14 cellular contexts compared by ENCODE assay signal in genomic region chr19:38901683-38902082, GRCh38. TPM values are rescaled to one million over a fixed set of nuclear protein-coding genes. Genes with fewer than 3 reads are reported as not detected.
DNase-seq lines count a peak whose midpoint lies in the region; ATAC-seq and TF ChIP-seq lines count a peak whose summit lies in the region.
"Had no signal": no experiment of that assay in that cellular context is flagged by ENCODE, and none has a peak within 500 bp of the region (broad histone marks: within the 10 kb centered on the region; RNA-seq: fewer than 3 reads in every experiment).

No MANE protein-coding gene starts in this region.

- no peaks in the 10 kb centered on the region for H3K27me3 Mint-ChIP-seq in CD4-positive, alpha-beta memory T cell
- H3K27me3 Mint-ChIP-seq in GM23338 (ENCODE audit: insufficient read depth, low read depth, poor library complexity), result peaks cover 13% of the 10 kb centered on the region
- no peaks in the 10 kb centered on the region for H3K27me3 Mint-ChIP-seq in activated T-helper 2 cell treated with anti-CD3 and anti-CD28 coated beads, Interferon-gamma antibody, Interleukin-2, Interleukin-4, amounts not matched to agents 10 μg/mL and 5 μg/mL and 100 μg/mL, durations not matched to agents 14 hours and 24 hours and 36 hours (ENCODE audit: low read depth)
- no peaks in the 10 kb centered on the region for H3K27me3 Mint-ChIP-seq in naive thymus-derived CD8-positive, alpha-beta T cell

- H3K27ac ChIP-seq in CD4-positive, alpha-beta memory T cell (ENCODE audit: low read depth, low read length), result no peak overlapping the region
- H3K27ac ChIP-seq in GM23338 (ENCODE audit: low read depth) (no peak overlapping the region), gastrocnemius medialis (no peak overlapping the region)
- H3K27ac ChIP-seq: foreskin keratinocyte, RWPE1 had no signal

- no peaks in the 10 kb centered on the region for H3K27me3 ChIP-seq in CD4-positive, alpha-beta memory T cell (ENCODE audit: insufficient read depth, low read length)
- H3K27me3 ChIP-seq in GM23338 (ENCODE audit: insufficient read depth) (peaks cover 11% of the 10 kb centered on the region), gastrocnemius medialis (no peaks in the 10 kb centered on the region)
- H3K27me3 ChIP-seq: foreskin keratinocyte had no signal

- no peak overlapping the region for H2AFZ ChIP-seq in GM23338

- no peak for TF ChIP-seq CTCF in GM23338 (conservative IDR thresholded peaks at IDR 0.05; ENCODE audit: low read depth in 2 of 2)
- TF ChIP-seq CTCF in gastrocnemius medialis (IDR thresholded peaks at IDR 0.05 in 4 of 5, conservative IDR thresholded peaks at IDR 0.05 in 1 of 5), result no peak

- H3K9me3 ChIP-seq in CD4-positive, alpha-beta memory T cell (ENCODE audit: control insufficient read depth in 1 of 2, low read length in 2 of 2), result no peaks in the 10 kb centered on the region
- H3K9me3 ChIP-seq in gastrocnemius medialis, result no peaks in the 10 kb centered on the region
- H3K9me3 ChIP-seq: HAP-1 had no signal

- peaks cover 23% of the 10 kb centered on the region for H3K79me2 ChIP-seq in GM23338 (replicated peaks; ENCODE audit: insufficient read depth)

- H3K9me3 Mint-ChIP-seq in CD4-positive, alpha-beta memory T cell, result no peaks in the 10 kb centered on the region
- H3K9me3 Mint-ChIP-seq in GM23338, result peaks cover 3% of the 10 kb centered on the region; the same call in 1 of the 3 replicates
- no peaks in the 10 kb centered on the region for H3K9me3 Mint-ChIP-seq in activated T-helper 2 cell treated with anti-CD3 and anti-CD28 coated beads, Interferon-gamma antibody, Interleukin-2, Interleukin-4, amounts not matched to agents 10 μg/mL and 5 μg/mL and 100 μg/mL, durations not matched to agents 14 hours and 24 hours and 36 hours
- H3K9me3 Mint-ChIP-seq in naive thymus-derived CD8-positive, alpha-beta T cell, result no peaks in the 10 kb centered on the region

- CTCF ChIA-PET in CD4-positive, alpha-beta memory T cell (lab: Charles Lee; ENCODE audit: partially characterized antibody), result interaction anchor here (1.6 to 3.7 kb wide), 4 partner anchors 28 to 499 kb away, joined by 3 to 35 read pairs (median 9); partner anchors contain the start of genes FAM98C, MRPS12 and SARS2

- ATAC-seq in GM23338 (no peak), gastrocnemius medialis (no peak), left cardiac atrium (no peak)
- ATAC-seq in naive thymus-derived CD8-positive, alpha-beta T cell, result no peak
- ATAC-seq: foreskin keratinocyte had no signal

- H3K9me2 ChIP-seq in GM23338 (ENCODE audit: insufficient read depth), result no peaks in the 10 kb centered on the region

- in situ Hi-C loops in gastrocnemius medialis (cut with MboI; ENCODE audit: low sequenced_read_pairs in 4 of 4), result loop anchor here in 3 of 4 donors (10.0 to 25.0 kb wide), 2 partner anchors 67 to 164 kb away; partner anchors contain the start of genes CAPN12 (in 2 of the 3) and ECH1 (in 1 of the 3)

- no peaks in the 10 kb centered on the region for H4K20me1 ChIP-seq in GM23338 (replicated peaks; ENCODE audit: insufficient read depth)

- no peak overlapping the region for H3K4me2 ChIP-seq in GM23338

- POLR2A ChIA-PET in CD4-positive, alpha-beta memory T cell (lab: Charles Lee; ENCODE audit: partially characterized antibody), result interaction anchor here (0.6 to 2.4 kb wide), 3 partner anchors 23 to 71 kb away, joined by 3 to 15 read pairs (median 3); partner anchors contain the start of gene RINL
- POLR2A ChIA-PET in naive thymus-derived CD8-positive, alpha-beta T cell (lab: Charles Lee), result interaction anchor here (0.8 kb wide), 1 partner anchor 32 kb away, joined by 3 read pairs; no protein-coding TSS in a partner anchor

- H3K4me3 Mint-ChIP-seq in CD4-positive, alpha-beta memory T cell, result peak overlapping the region in 7 of 8 donors; percentile 13 to 94 (median 58)
- peak overlapping the region; percentile 51; the same call in 1 of the 3 replicates for H3K4me3 Mint-ChIP-seq in GM23338
- peak overlapping the region; percentile 65 for H3K4me3 Mint-ChIP-seq in activated T-helper 2 cell treated with anti-CD3 and anti-CD28 coated beads, Interferon-gamma antibody, Interleukin-2, Interleukin-4, amounts not matched to agents 10 μg/mL and 5 μg/mL and 100 μg/mL, durations not matched to agents 14 hours and 24 hours and 36 hours (ENCODE audit: low read depth)
- H3K4me3 Mint-ChIP-seq in naive thymus-derived CD8-positive, alpha-beta T cell, result peak overlapping the region in 8 of 10 donors; percentile 2 to 96 (median 47)

- peaks cover 17 to 58% (median 38%) of the 10 kb centered on the region in 4 donors for H3K4me1 Mint-ChIP-seq in CD4-positive, alpha-beta memory T cell
- H3K4me1 Mint-ChIP-seq in GM23338, result peaks cover 9% of the 10 kb centered on the region
- H3K4me1 Mint-ChIP-seq in activated T-helper 2 cell treated with anti-CD3 and anti-CD28 coated beads, Interferon-gamma antibody, Interleukin-2, Interleukin-4, amounts not matched to agents 10 μg/mL and 5 μg/mL and 100 μg/mL, durations not matched to agents 14 hours and 24 hours and 36 hours (ENCODE audit: low read depth), result peaks cover 15% of the 10 kb centered on the region
- H3K4me1 Mint-ChIP-seq in naive thymus-derived CD8-positive, alpha-beta T cell, result peaks cover 20 to 59% (median 46%) of the 10 kb centered on the region in 4 donors

- no peak overlapping the region for H3K4me3 ChIP-seq in CD4-positive, alpha-beta memory T cell (ENCODE audit: low read length in 2 of 2)
- H3K4me3 ChIP-seq in GM23338 (no peak overlapping the region), gastrocnemius medialis (no peak overlapping the region)

- no peak for TF ChIP-seq POLR2A in gastrocnemius medialis (IDR thresholded peaks at IDR 0.05)

- peaks cover 10% of the 10 kb centered on the region for H3K36me3 ChIP-seq in CD4-positive, alpha-beta memory T cell (ENCODE audit: insufficient read depth, low read length)
- no peaks in the 10 kb centered on the region; the same call in 1 of the 2 replicates for H3K36me3 ChIP-seq in GM23338 (ENCODE audit: insufficient read depth)
- peaks cover 0 to 21% of the 10 kb centered on the region in 2 donors for H3K36me3 ChIP-seq in gastrocnemius medialis

- H3K36me3 Mint-ChIP-seq in CD4-positive, alpha-beta memory T cell, result peaks cover 17 to 26% of the 10 kb centered on the region in 2 donors
- H3K36me3 Mint-ChIP-seq in GM23338 (ENCODE audit: low read depth), result peaks cover 9% of the 10 kb centered on the region
- H3K36me3 Mint-ChIP-seq in activated T-helper 2 cell treated with anti-CD3 and anti-CD28 coated beads, Interferon-gamma antibody, Interleukin-2, Interleukin-4, amounts not matched to agents 10 μg/mL and 5 μg/mL and 100 μg/mL, durations not matched to agents 14 hours and 24 hours and 36 hours (ENCODE audit: low read depth), result peaks cover 40% of the 10 kb centered on the region
- H3K36me3 Mint-ChIP-seq in naive thymus-derived CD8-positive, alpha-beta T cell, result peaks cover 1 to 26% (median 6%) of the 10 kb centered on the region in 3 donors

- peaks cover 34% of the 10 kb centered on the region for H3K4me1 ChIP-seq in CD4-positive, alpha-beta memory T cell (ENCODE audit: insufficient read depth, low read length)
- H3K4me1 ChIP-seq in GM23338 (ENCODE audit: insufficient read depth) (peaks cover 14% of the 10 kb centered on the region), gastrocnemius medialis (peaks cover 30 to 32% of the 10 kb centered on the region in 2 donors)

- H3F3A ChIP-seq in GM23338 (replicated peaks; ENCODE audit: low read depth), result no peaks in the 10 kb centered on the region

- peak overlapping the region in 3 of 7 donors; percentile 60 to 91 (median 90) for H3K27ac Mint-ChIP-seq in CD4-positive, alpha-beta memory T cell
- H3K27ac Mint-ChIP-seq in GM23338, result no peak overlapping the region; the same call in 1 of the 2 replicates
- no peak overlapping the region for H3K27ac Mint-ChIP-seq in activated T-helper 2 cell treated with anti-CD3 and anti-CD28 coated beads, Interferon-gamma antibody, Interleukin-2, Interleukin-4, amounts not matched to agents 10 μg/mL and 5 μg/mL and 100 μg/mL, durations not matched to agents 14 hours and 24 hours and 36 hours
- peak overlapping the region in 5 of 10 donors; percentile 4 to 82 (median 16) for H3K27ac Mint-ChIP-seq in naive thymus-derived CD8-positive, alpha-beta T cell

- intact Hi-C loops in CD4-positive, alpha-beta memory T cell (cut with micrococcal nuclease), result no loop called here
- intact Hi-C loops in activated T-helper 2 cell treated with anti-CD3 and anti-CD28 coated beads, Interferon-gamma antibody, Interleukin-2, Interleukin-4, amounts not matched to agents 10 μg/mL and 5 μg/mL and 100 μg/mL, durations not matched to agents 14 hours and 24 hours and 36 hours (cut with micrococcal nuclease), result no loop called here
- intact Hi-C loops in gastrocnemius medialis (cut with DNase I; ENCODE audit: low total_unique reads), result loop anchor here (5.0 kb wide), 1 partner anchor 441 kb away; the partner anchor contains the start of gene SAMD4B
- intact Hi-C loops in left cardiac atrium (cut with DNase I), result no loop called here

- DNase-seq in CD4-positive, alpha-beta memory T cell, result no peak
- no peak for DNase-seq in GM23338 (ENCODE audit: low spot score)
- DNase-seq in activated T-helper 2 cell treated with anti-CD3 and anti-CD28 coated beads, Interferon-gamma antibody, Interleukin-2, Interleukin-4, amounts not matched to agents 10 μg/mL and 5 μg/mL and 100 μg/mL, durations not matched to agents 14 hours and 24 hours and 36 hours (ENCODE audit: low spot score), result no peak
- DNase-seq in naive thymus-derived CD8-positive, alpha-beta T cell, result peak in 1 of 10 donors; percentile 6
- no peak for DNase-seq in gastrocnemius medialis
- DNase-seq in cerebellar cortex (ENCODE audit: low spot score), result no peak
- DNase-seq in left cardiac atrium, result no peak
- DNase-seq: activated CD4-positive, alpha-beta T cell treated with anti-CD3 and anti-CD28 coated beads, Interleukin-2, amount 50 U/mL, for 48 hours; C1 segment of cervical spinal cord; caudate nucleus; foreskin keratinocyte had no signal

RNA-seq across cellular contexts. Expression of gene NFKBIB, which starts 1.9 kb away (rescaled TPM):
- total RNA-seq in CD4-positive, alpha-beta memory T cell, result 10 to 100 TPM; 23.9 to 26.0 TPM
- 10 to 100 TPM in 1 of 2 donors, 1 to 10 TPM in 1; 7.2 to 15.2 TPM for polyA plus RNA-seq in CD4-positive, alpha-beta memory T cell
- 37.0 and 39.6 TPM in 2 replicates for total RNA-seq in GM23338 (2014; rRNA removed; shearing (Covaris generic))
- polyA plus RNA-seq in GM23338 (2016; fragmentation: Nextera tagmentation; extraction: Ambion mirVana), result 37.7 and 39.5 TPM in 2 replicates
- 81.8 and 82.7 TPM in 2 replicates for total RNA-seq in activated T-helper 2 cell treated with anti-CD3 and anti-CD28 coated beads, Interferon-gamma antibody, Interleukin-2, Interleukin-4, amounts not matched to agents 10 μg/mL and 5 μg/mL and 100 μg/mL, durations not matched to agents 14 hours and 24 hours and 36 hours
- total RNA-seq in naive thymus-derived CD8-positive, alpha-beta T cell, result 10 to 100 TPM; 23.6 to 25.2 TPM
- 10 to 100 TPM in 1 of 3 donors, 1 to 10 TPM in 2; 7.9 to 12.9 (median 9.5) TPM for polyA plus RNA-seq in naive thymus-derived CD8-positive, alpha-beta T cell
- total RNA-seq in gastrocnemius medialis (10 to 100 TPM; 32.2 to 63.8 (median 53.6) TPM), left cardiac atrium (10 to 100 TPM; 17.9 to 23.0 TPM)

RNA-seq across cellular contexts. Expression of gene SIRT2, which starts 2.3 kb away (rescaled TPM):
- 10 to 100 TPM; 47.0 to 50.0 TPM for total RNA-seq in CD4-positive, alpha-beta memory T cell
- 10 to 100 TPM; 39.0 to 51.7 TPM for polyA plus RNA-seq in CD4-positive, alpha-beta memory T cell
- total RNA-seq in GM23338 (2014; rRNA removed; shearing (Covaris generic)), result 8.2 and 8.4 TPM in 2 replicates
- polyA plus RNA-seq in GM23338 (2016; fragmentation: Nextera tagmentation; extraction: Ambion mirVana), result 2.7 and 3.4 TPM in 2 replicates
- total RNA-seq in activated T-helper 2 cell treated with anti-CD3 and anti-CD28 coated beads, Interferon-gamma antibody, Interleukin-2, Interleukin-4, amounts not matched to agents 10 μg/mL and 5 μg/mL and 100 μg/mL, durations not matched to agents 14 hours and 24 hours and 36 hours, result 29.0 and 30.2 TPM in 2 replicates
- 10 to 100 TPM; 46.0 to 50.7 TPM for total RNA-seq in naive thymus-derived CD8-positive, alpha-beta T cell
- 10 to 100 TPM; 28.2 to 48.0 (median 33.5) TPM for polyA plus RNA-seq in naive thymus-derived CD8-positive, alpha-beta T cell
- total RNA-seq in gastrocnemius medialis (100 to 1,000 TPM; 208 to 327 (median 285) TPM), left cardiac atrium (10 to 100 TPM; 63.3 to 92.1 TPM)

RNA-seq across cellular contexts. Expression of gene CCER2, which starts 10.3 kb away (rescaled TPM):
- total RNA-seq in CD4-positive, alpha-beta memory T cell, result under 1 TPM; 0.42 to 0.79 TPM
- not detected for polyA plus RNA-seq in CD4-positive, alpha-beta memory T cell
- total RNA-seq in GM23338 (2014; rRNA removed; shearing (Covaris generic)), result not detected in 2 replicates
- 0.49 and 0.58 TPM in 2 replicates for polyA plus RNA-seq in GM23338 (2016; fragmentation: Nextera tagmentation; extraction: Ambion mirVana)
- total RNA-seq in activated T-helper 2 cell treated with anti-CD3 and anti-CD28 coated beads, Interferon-gamma antibody, Interleukin-2, Interleukin-4, amounts not matched to agents 10 μg/mL and 5 μg/mL and 100 μg/mL, durations not matched to agents 14 hours and 24 hours and 36 hours, result 0.83 and 1.2 TPM in 2 replicates
- 1 to 10 TPM; 1.6 to 2.7 TPM for total RNA-seq in naive thymus-derived CD8-positive, alpha-beta T cell
- polyA plus RNA-seq in naive thymus-derived CD8-positive, alpha-beta T cell, result not detected
- total RNA-seq in gastrocnemius medialis, result under 1 TPM in 1 of 4 donors, not detected in 3; 0.46 TPM
- total RNA-seq in left cardiac atrium, result not detected
- total RNA-seq: foreskin keratinocyte had no signal

RNA-seq across cellular contexts. Expression of gene RINL, which starts 23.6 kb away (rescaled TPM):
- 10 to 100 TPM; 64.4 to 65.9 TPM for total RNA-seq in CD4-positive, alpha-beta memory T cell
- 10 to 100 TPM; 20.9 to 53.3 TPM for polyA plus RNA-seq in CD4-positive, alpha-beta memory T cell
- total RNA-seq in GM23338 (2014; rRNA removed; shearing (Covaris generic)), result 11.2 and 22.4 TPM in 2 replicates
- 19.4 and 21.4 TPM in 2 replicates for polyA plus RNA-seq in GM23338 (2016; fragmentation: Nextera tagmentation; extraction: Ambion mirVana)
- 70.2 and 73.4 TPM in 2 replicates for total RNA-seq in activated T-helper 2 cell treated with anti-CD3 and anti-CD28 coated beads, Interferon-gamma antibody, Interleukin-2, Interleukin-4, amounts not matched to agents 10 μg/mL and 5 μg/mL and 100 μg/mL, durations not matched to agents 14 hours and 24 hours and 36 hours
- 10 to 100 TPM; 52.9 to 55.0 TPM for total RNA-seq in naive thymus-derived CD8-positive, alpha-beta T cell
- polyA plus RNA-seq in naive thymus-derived CD8-positive, alpha-beta T cell, result 10 to 100 TPM; 29.9 to 64.7 (median 40.5) TPM
- total RNA-seq in gastrocnemius medialis, result 1 to 10 TPM in 3 of 4 donors, under 1 TPM in 1; 0.95 to 3.3 (median 2.9) TPM
- 1 to 10 TPM; 4.4 to 7.6 TPM for total RNA-seq in left cardiac atrium
- total RNA-seq: osteocyte had no signal

RNA-seq across cellular contexts. Expression of gene SARS2, which starts 28.9 kb away (rescaled TPM):
- total RNA-seq in CD4-positive, alpha-beta memory T cell, result 10 to 100 TPM; 17.0 to 20.2 TPM
- 10 to 100 TPM in 1 of 2 donors, 1 to 10 TPM in 1; 9.6 to 14.0 TPM for polyA plus RNA-seq in CD4-positive, alpha-beta memory T cell
- total RNA-seq in GM23338 (2014; rRNA removed; shearing (Covaris generic)), result 67.0 and 75.7 TPM in 2 replicates
- 70.6 and 73.2 TPM in 2 replicates for polyA plus RNA-seq in GM23338 (2016; fragmentation: Nextera tagmentation; extraction: Ambion mirVana)
- 41.1 and 45.2 TPM in 2 replicates for total RNA-seq in activated T-helper 2 cell treated with anti-CD3 and anti-CD28 coated beads, Interferon-gamma antibody, Interleukin-2, Interleukin-4, amounts not matched to agents 10 μg/mL and 5 μg/mL and 100 μg/mL, durations not matched to agents 14 hours and 24 hours and 36 hours
- total RNA-seq in naive thymus-derived CD8-positive, alpha-beta T cell, result 10 to 100 TPM; 31.5 to 31.8 TPM
- 10 to 100 TPM in 2 of 3 donors, 1 to 10 TPM in 1; 8.8 to 14.9 (median 14.3) TPM for polyA plus RNA-seq in naive thymus-derived CD8-positive, alpha-beta T cell
- total RNA-seq in gastrocnemius medialis (10 to 100 TPM; 12.1 to 30.0 (median 27.8) TPM), left cardiac atrium (10 to 100 TPM in 1 of 2 donors, 1 to 10 TPM in 1; 9.5 to 17.7 TPM)
